Comparison of ENCODE assay signal across 11 cellular contexts in the genomic region with DNA sequence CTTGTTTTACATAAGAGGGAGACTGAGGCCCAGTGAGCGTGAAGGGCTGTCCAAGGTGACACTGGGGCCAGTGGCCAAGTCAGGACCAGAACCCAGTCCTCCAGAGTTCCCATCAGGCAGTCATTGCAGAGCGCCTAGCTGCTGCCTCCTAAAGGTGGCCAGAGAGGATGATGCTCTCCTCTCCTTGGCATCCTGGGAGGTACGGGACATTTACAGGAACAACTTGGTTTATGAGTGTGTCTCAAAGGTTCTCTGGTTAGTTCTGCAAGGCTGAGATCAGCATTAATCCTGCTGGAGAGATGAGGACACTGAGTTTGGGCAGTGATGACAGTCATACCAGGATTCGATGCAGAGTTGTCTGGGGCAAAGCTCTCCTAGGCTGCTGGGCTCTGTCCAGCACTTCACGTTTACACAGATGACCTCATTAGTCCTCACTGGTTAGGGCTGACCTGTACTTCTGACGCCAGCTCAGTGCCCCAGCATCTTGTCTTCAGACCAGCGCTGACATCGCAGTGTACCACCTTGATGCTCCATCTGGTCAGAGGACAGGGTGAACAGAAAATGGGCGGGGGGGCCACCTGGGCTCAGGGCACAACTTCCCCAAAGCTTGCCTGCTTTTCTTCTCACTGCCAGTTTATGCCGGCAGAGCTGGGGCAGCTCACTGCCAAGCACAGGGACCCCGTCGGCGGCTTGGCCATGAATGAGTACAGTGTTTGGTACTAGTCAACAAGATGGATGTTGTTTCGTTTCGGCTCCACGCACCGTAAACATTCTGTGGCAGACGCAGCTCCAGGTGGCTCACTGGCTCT.
DNase-seq lines count a peak whose midpoint lies in the region; TF ChIP-seq lines count a peak whose summit lies in the region.
"Had no signal": no experiment of that assay in that cellular context is flagged by ENCODE, and none has a peak within 500 bp of the region (broad histone marks: within the 10 kb centered on the region; RNA-seq: fewer than 3 reads in every experiment).

No MANE protein-coding gene starts in this region.

- no peaks in the 10 kb centered on the region for H3K9me3 ChIP-seq in SJCRH30 (replicated peaks)
- H3K9me3 ChIP-seq: Caco-2 had no signal

- H3K36me3 ChIP-seq in SJCRH30: no peaks in the 10 kb centered on the region
- H3K36me3 ChIP-seq: neural progenitor cell had no signal

- H3K4me3 ChIP-seq in fibroblast of mammary gland (ENCODE audit: control insufficient read depth, low read depth, low read length): no peak overlapping the region
- H3K4me3 ChIP-seq in SJCRH30: no peak overlapping the region
- H3K4me3 ChIP-seq: neural progenitor cell had no signal

- peak; percentile 29 for DNase-seq in ELR (ENCODE audit: low read depth)
- DNase-seq in NCI-H446 treated with DMSO at 0.1 percent for 48 hours (lab: John Stamatoyannopoulos, UW): peak; percentile 97
- DNase-seq in fibroblast of mammary gland (ENCODE audit: low read depth): peak; percentile 47
- DNase-seq in pons (ENCODE audit: low spot score): peak; percentile 72
- DNase-seq in AG20443 (ENCODE audit: low spot score): no peak
- DNase-seq in SJCRH30: no peak
- no peak for DNase-seq in HuH-7 (ENCODE audit: low spot score)
- no peak for DNase-seq in mucosa of gallbladder (ENCODE audit: low spot score)
- DNase-seq: Caco-2; stimulated activated CD4-positive, alpha-beta T cell treated with anti-CD3 and anti-CD28 coated beads, Interleukin-4, amount 100 ng/mL, for 24 hours had no signal

- no peak overlapping the region for H3K27ac ChIP-seq in SJCRH30
- H3K27ac ChIP-seq: neural progenitor cell had no signal

- no peak for TF ChIP-seq CTCF in fibroblast of mammary gland (conservative IDR thresholded peaks at IDR 0.05; ENCODE audit: control insufficient read depth, insufficient read depth, low read depth, low read length)

- H3K4me1 ChIP-seq in SJCRH30: no peaks in the 10 kb centered on the region
- H3K4me1 ChIP-seq: Caco-2, neural progenitor cell had no signal

- H3K27me3 ChIP-seq in SJCRH30: peaks cover 4% of the 10 kb centered on the region; the same call in 1 of the 2 replicates
- H3K27me3 ChIP-seq: neural progenitor cell had no signal

Comparison
In these comparisons a context has a peak if more than half of its experiments do, and no peak if none do; other contexts are left out.
1. DNase-seq: peak in ELR (single experiment), NCI-H446 treated with DMSO at 0.1 percent for 48 hours (single experiment), fibroblast of mammary gland (single experiment) and pons (single experiment); none in AG20443 (single experiment), SJCRH30 (0 of 2), HuH-7 (single experiment) and mucosa of gallbladder (single experiment).